ENCODE assay signal across 3 cellular contexts in genomic region chr9:36974731-36975130, GRCh38.
TF ChIP-seq lines count a peak whose summit lies in the region.

No MANE protein-coding gene starts in this region.

TF ChIP-seq in Ishikawa, 13 proteins besides CTCF, POLR2A, EP300 and RAD21:
- no peak for TF ChIP-seq CEBPB (IDR thresholded peaks at IDR 0.05)
- TF ChIP-seq YY1 (IDR thresholded peaks at IDR 0.05; ENCODE audit: low read depth), result no peak
- TF ChIP-seq ZBTB7A (IDR thresholded peaks at IDR 0.05; ENCODE audit: low read depth), result no peak
- TF ChIP-seq TAF1 (IDR thresholded peaks at IDR 0.05; ENCODE audit: low read depth), result no peak
- TF ChIP-seq MAX (IDR thresholded peaks at IDR 0.05), result no peak
- no peak for TF ChIP-seq NFIC (IDR thresholded peaks at IDR 0.05)
- no peak for TF ChIP-seq CREB1 (IDR thresholded peaks at IDR 0.05; ENCODE audit: low read depth)
- TF ChIP-seq USF1 (IDR thresholded peaks at IDR 0.05), result no peak
- no peak for TF ChIP-seq TCF12 (IDR thresholded peaks at IDR 0.05; ENCODE audit: low read depth)
- TF ChIP-seq TEAD4 (IDR thresholded peaks at IDR 0.05), result no peak
- no peak for TF ChIP-seq FOXM1 (IDR thresholded peaks at IDR 0.05; ENCODE audit: borderline replicate concordance, low read depth)
- no peak for TF ChIP-seq REST (IDR thresholded peaks at IDR 0.05; ENCODE audit: low read depth)
TF ChIP-seq in Ishikawa: peak in this region for 0.

TF ChIP-seq in GM12878, 131 proteins besides CTCF, POLR2A, EP300 and RAD21:
- TF ChIP-seq SREBF1 (IDR thresholded peaks at IDR 0.05; ENCODE audit: low read length) (no peak), CEBPB (IDR thresholded peaks at IDR 0.05; ENCODE audit: borderline replicate concordance in 1 of 2, low read depth in 2 of 2, low read length in 2 of 2) (no peak), CHD4 (IDR thresholded peaks at IDR 0.05) (no peak), POLR2AphosphoS2 (IDR thresholded peaks at IDR 0.05; ENCODE audit: low read depth, low read length) (no peak), CHD2 (IDR thresholded peaks at IDR 0.05; ENCODE audit: borderline replicate concordance, low read depth, low read length) (no peak), MEF2A (IDR thresholded peaks at IDR 0.05; ENCODE audit: insufficient read depth, low read depth, low read length) (no peak), MEF2B (IDR thresholded peaks at IDR 0.05; ENCODE audit: partially characterized antibody, poor library complexity, severe bottlenecking) (no peak), CUX1 (IDR thresholded peaks at IDR 0.05; ENCODE audit: insufficient replicate concordance, low read depth, low read length) (no peak), HDAC6 (IDR thresholded peaks at IDR 0.05; ENCODE audit: unreplicated experiment) (no peak), SP1 (IDR thresholded peaks at IDR 0.05; ENCODE audit: low read depth, low read length) (no peak), KDM1A (IDR thresholded peaks at IDR 0.05; ENCODE audit: borderline replicate concordance) (no peak)

TF ChIP-seq in HepG2, 621 proteins besides CTCF, POLR2A, EP300 and RAD21:
- peak; percentile 44 for TF ChIP-seq STAG1 (CRISPR knock-in tag; IDR thresholded peaks at IDR 0.05)
- peak; percentile 15; the same call in 1 of the 2 replicates for TF ChIP-seq SMC3 (IDR thresholded peaks at IDR 0.05; ENCODE audit: low read length)
- TF ChIP-seq ZHX1 (CRISPR knock-in tag; IDR thresholded peaks at IDR 0.05; ENCODE audit: low read depth), result no peak
- TF ChIP-seq ZNF317 (CRISPR knock-in tag; IDR thresholded peaks at IDR 0.05), result no peak
